In genomic region chr12:47812797-47813490, GRCh38 we compare ENCODE assay signal across 1 cellular context.
TF ChIP-seq lines count a peak whose summit lies in the region.

No MANE protein-coding gene starts in this region.

TF ChIP-seq in HEK293, 187 proteins besides CTCF, POLR2A, EP300 and RAD21 (continued from another document and continues in another):
- TF ChIP-seq ZNF280C (tag by site-specific recombination; IDR thresholded peaks at IDR 0.05) (no peak), KLF1 (tag by site-specific recombination; IDR thresholded peaks at IDR 0.05) (peak; percentile 70), ZNF221 (tag by site-specific recombination; IDR thresholded peaks at IDR 0.05; ENCODE audit: borderline replicate concordance) (no peak), ZNF404 (tag by site-specific recombination; IDR thresholded peaks at IDR 0.05) (no peak), ZNF324 (tag by site-specific recombination; IDR thresholded peaks at IDR 0.05) (0 out of 2 replicates have a peak, but pooled peaks have one; percentile 25), ZNF311 (tag by site-specific recombination; IDR thresholded peaks at IDR 0.05; ENCODE audit: borderline replicate concordance) (no peak), ZBTB11 (tag by site-specific recombination; conservative IDR thresholded peaks at IDR 0.05; ENCODE audit: low read depth) (peak; percentile 50; the same call in 1 of the 2 replicates), ZNF16 (tag by site-specific recombination; IDR thresholded peaks at IDR 0.05; ENCODE audit: low read depth) (no peak), ZNF335 (tag by site-specific recombination; conservative IDR thresholded peaks at IDR 0.05) (no peak), ZNF10 (tag by site-specific recombination; IDR thresholded peaks at IDR 0.05) (no peak), ZNF239 (tag by site-specific recombination; IDR thresholded peaks at IDR 0.05) (no peak), KLF16 (tag by site-specific recombination; IDR thresholded peaks at IDR 0.05) (peak; percentile 84), ZFHX2 (tag by site-specific recombination; conservative IDR thresholded peaks at IDR 0.05) (peak; percentile 92), WT1 (tag by site-specific recombination; IDR thresholded peaks at IDR 0.05) (peak; percentile 61), ZNF146 (tag by site-specific recombination; IDR thresholded peaks at IDR 0.05) (no peak), OVOL3 (tag by site-specific recombination; IDR thresholded peaks at IDR 0.05) (no peak), EGR2 (tag by site-specific recombination; IDR thresholded peaks at IDR 0.05; ENCODE audit: low read depth) (peak; percentile 86), ZNF530 (tag by site-specific recombination; IDR thresholded peaks at IDR 0.05; ENCODE audit: low read depth) (no peak), ZSCAN16 (tag by site-specific recombination; IDR thresholded peaks at IDR 0.05) (no peak), ZNF24 (tag by site-specific recombination; IDR thresholded peaks at IDR 0.05) (peak; percentile 56; the same call in 1 of the 2 replicates), AEBP2 (tag by site-specific recombination; IDR thresholded peaks at IDR 0.05; ENCODE audit: borderline replicate concordance) (no peak), HOXC10 (CRISPR knock-in tag; IDR thresholded peaks at IDR 0.05) (no peak), TRIM28 (IDR thresholded peaks at IDR 0.05; ENCODE audit: borderline replicate concordance, low read length) (0 out of 2 replicates have a peak, but pooled peaks have one; percentile 24), ZNF26 (tag by site-specific recombination; IDR thresholded peaks at IDR 0.05) (no peak), KLF10 (tag by site-specific recombination; IDR thresholded peaks at IDR 0.05) (peak; percentile 74; the same call in 1 of the 2 replicates), SP7 (tag by site-specific recombination; IDR thresholded peaks at IDR 0.05) (peak; percentile 86), ZSCAN4 (tag by site-specific recombination; IDR thresholded peaks at IDR 0.05) (no peak), ZNF660 (tag by site-specific recombination; IDR thresholded peaks at IDR 0.05) (peak; percentile 66; the same call in 1 of the 2 replicates), GLI2 (tag by site-specific recombination; IDR thresholded peaks at IDR 0.05; ENCODE audit: borderline replicate concordance, low read depth) (no peak), MYNN (tag by site-specific recombination; IDR thresholded peaks at IDR 0.05; ENCODE audit: borderline replicate concordance) (no peak), ZBTB20 (tag by site-specific recombination; IDR thresholded peaks at IDR 0.05) (peak; percentile 91; the same call in 1 of the 2 replicates), RBAK (tag by site-specific recombination; IDR thresholded peaks at IDR 0.05) (no peak), ZNF585B (tag by site-specific recombination; IDR thresholded peaks at IDR 0.05) (no peak), ZNF449 (tag by site-specific recombination; IDR thresholded peaks at IDR 0.05) (no peak), ZBTB21 (tag by site-specific recombination; IDR thresholded peaks at IDR 0.05) (0 out of 2 replicates have a peak, but pooled peaks have one; percentile 27), ZNF624 (tag by site-specific recombination; IDR thresholded peaks at IDR 0.05) (no peak), HOXD13 (CRISPR knock-in tag; IDR thresholded peaks at IDR 0.05; ENCODE audit: borderline replicate concordance) (no peak), YY1 (tag by site-specific recombination; IDR thresholded peaks at IDR 0.05) (no peak), ZBTB7A (tag by site-specific recombination; IDR thresholded peaks at IDR 0.05; ENCODE audit: low read depth) (no peak), FEZF1 (tag by site-specific recombination; IDR thresholded peaks at IDR 0.05) (no peak), ZNF658 (tag by site-specific recombination; IDR thresholded peaks at IDR 0.05) (no peak)
- TF ChIP-seq, protein P1, sequence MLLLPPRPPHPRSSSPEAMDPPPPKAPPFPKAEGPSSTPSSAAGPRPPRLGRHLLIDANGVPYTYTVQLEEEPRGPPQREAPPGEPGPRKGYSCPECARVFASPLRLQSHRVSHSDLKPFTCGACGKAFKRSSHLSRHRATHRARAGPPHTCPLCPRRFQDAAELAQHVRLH (tag by site-specific recombination; IDR thresholded peaks at IDR 0.05): no peak
- TF ChIP-seq, protein P2, sequence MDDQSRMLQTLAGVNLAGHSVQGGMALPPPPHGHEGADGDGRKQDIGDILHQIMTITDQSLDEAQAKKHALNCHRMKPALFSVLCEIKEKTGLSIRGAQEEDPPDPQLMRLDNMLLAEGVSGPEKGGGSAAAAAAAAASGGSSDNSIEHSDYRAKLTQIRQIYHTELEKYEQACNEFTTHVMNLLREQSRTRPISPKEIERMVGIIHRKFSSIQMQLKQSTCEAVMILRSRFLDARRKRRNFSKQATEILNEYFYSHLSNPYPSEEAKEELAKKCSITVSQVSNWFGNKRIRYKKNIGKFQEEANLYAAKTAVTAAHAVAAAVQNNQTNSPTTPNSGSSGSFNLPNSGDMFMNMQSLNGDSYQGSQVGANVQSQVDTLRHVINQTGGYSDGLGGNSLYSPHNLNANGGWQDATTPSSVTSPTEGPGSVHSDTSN (CRISPR knock-in tag; IDR thresholded peaks at IDR 0.05): no peak
- TF ChIP-seq, protein P3, sequence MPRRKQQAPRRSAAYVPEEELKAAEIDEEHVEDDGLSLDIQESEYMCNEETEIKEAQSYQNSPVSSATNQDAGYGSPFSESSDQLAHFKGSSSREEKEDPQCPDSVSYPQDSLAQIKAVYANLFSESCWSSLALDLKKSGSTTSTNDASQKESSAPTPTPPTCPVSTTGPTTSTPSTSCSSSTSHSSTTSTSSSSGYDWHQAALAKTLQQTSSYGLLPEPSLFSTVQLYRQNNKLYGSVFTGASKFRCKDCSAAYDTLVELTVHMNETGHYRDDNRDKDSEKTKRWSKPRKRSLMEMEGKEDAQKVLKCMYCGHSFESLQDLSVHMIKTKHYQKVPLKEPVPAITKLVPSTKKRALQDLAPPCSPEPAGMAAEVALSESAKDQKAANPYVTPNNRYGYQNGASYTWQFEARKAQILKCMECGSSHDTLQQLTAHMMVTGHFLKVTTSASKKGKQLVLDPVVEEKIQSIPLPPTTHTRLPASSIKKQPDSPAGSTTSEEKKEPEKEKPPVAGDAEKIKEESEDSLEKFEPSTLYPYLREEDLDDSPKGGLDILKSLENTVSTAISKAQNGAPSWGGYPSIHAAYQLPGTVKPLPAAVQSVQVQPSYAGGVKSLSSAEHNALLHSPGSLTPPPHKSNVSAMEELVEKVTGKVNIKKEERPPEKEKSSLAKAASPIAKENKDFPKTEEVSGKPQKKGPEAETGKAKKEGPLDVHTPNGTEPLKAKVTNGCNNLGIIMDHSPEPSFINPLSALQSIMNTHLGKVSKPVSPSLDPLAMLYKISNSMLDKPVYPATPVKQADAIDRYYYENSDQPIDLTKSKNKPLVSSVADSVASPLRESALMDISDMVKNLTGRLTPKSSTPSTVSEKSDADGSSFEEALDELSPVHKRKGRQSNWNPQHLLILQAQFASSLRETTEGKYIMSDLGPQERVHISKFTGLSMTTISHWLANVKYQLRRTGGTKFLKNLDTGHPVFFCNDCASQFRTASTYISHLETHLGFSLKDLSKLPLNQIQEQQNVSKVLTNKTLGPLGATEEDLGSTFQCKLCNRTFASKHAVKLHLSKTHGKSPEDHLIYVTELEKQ (tag by site-specific recombination; IDR thresholded peaks at IDR 0.05; ENCODE audit: borderline replicate concordance): no peak; the same call in 1 of the 2 replicates
- TF ChIP-seq, protein P4, sequence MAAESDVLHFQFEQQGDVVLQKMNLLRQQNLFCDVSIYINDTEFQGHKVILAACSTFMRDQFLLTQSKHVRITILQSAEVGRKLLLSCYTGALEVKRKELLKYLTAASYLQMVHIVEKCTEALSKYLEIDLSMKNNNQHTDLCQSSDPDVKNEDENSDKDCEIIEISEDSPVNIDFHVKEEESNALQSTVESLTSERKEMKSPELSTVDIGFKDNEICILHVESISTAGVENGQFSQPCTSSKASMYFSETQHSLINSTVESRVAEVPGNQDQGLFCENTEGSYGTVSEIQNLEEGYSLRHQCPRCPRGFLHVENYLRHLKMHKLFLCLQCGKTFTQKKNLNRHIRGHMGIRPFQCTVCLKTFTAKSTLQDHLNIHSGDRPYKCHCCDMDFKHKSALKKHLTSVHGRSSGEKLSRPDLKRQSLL (tag by site-specific recombination; IDR thresholded peaks at IDR 0.05): no peak
